Comparison of ENCODE assay signal across 26 cellular contexts in genomic region chr6:16049178-16049577, GRCh38.
DNase-seq lines count a peak whose midpoint lies in the region; ATAC-seq and TF ChIP-seq lines count a peak whose summit lies in the region.
"Had no signal": no experiment of that assay in that cellular context is flagged by ENCODE, and none has a peak within 500 bp of the region (broad histone marks: within the 10 kb centered on the region; RNA-seq: fewer than 3 reads in every experiment).

No MANE protein-coding gene starts in this region.

- H3K27ac ChIP-seq in GM23248 (no peak overlapping the region), left lung (no peak overlapping the region)
- H3K27ac ChIP-seq: heart right ventricle, HL-60, lower lobe of right lung, psoas muscle, transverse colon had no signal

- no peak overlapping the region for H3K9ac ChIP-seq in GM23248

- H3K9me2 ChIP-seq in GM23248 (ENCODE audit: insufficient read depth) = no peaks in the 10 kb centered on the region

- no peak for TF ChIP-seq CTCF in fibroblast of pulmonary artery (IDR thresholded peaks at IDR 0.05; ENCODE audit: low read length, missing control alignments)
- no peak for TF ChIP-seq CTCF in left lung (IDR thresholded peaks at IDR 0.05)

- no peaks in the 10 kb centered on the region for H3K36me3 ChIP-seq in GM23248 (ENCODE audit: low read depth)
- no peaks in the 10 kb centered on the region for H3K36me3 ChIP-seq in left lung
- H3K36me3 ChIP-seq: heart right ventricle, lower lobe of right lung, transverse colon had no signal

- in situ Hi-C loops in GM23248 (cut with MboI) = no loop called here

- H3K9me3 ChIP-seq in GM23248 (ENCODE audit: low read depth) (no peaks in the 10 kb centered on the region), left lung (no peaks in the 10 kb centered on the region)
- H3K9me3 ChIP-seq: heart right ventricle, lower lobe of right lung, psoas muscle, transverse colon had no signal

- H2AFZ ChIP-seq in GM23248 = no peak overlapping the region

- no peaks in the 10 kb centered on the region for H3K9me3 Mint-ChIP-seq in stimulated activated effector memory CD8-positive, alpha-beta T cell treated with anti-CD3 and anti-CD28 coated beads, Interleukin-12 subunit alpha, Interleukin-12 subunit beta, amount 100 ng/mL, for 72 hours
- H3K9me3 Mint-ChIP-seq: activated naive CD8-positive, alpha-beta T cell treated with anti-CD3 and anti-CD28 coated beads for 36 hours; activated T-helper 2 cell treated with anti-CD3 and anti-CD28 coated beads, Interferon-gamma antibody, Interleukin-2, Interleukin-4, amounts not matched to agents 10 μg/mL and 5 μg/mL and 100 μg/mL, durations not matched to agents 14 hours and 24 hours and 36 hours; brain; CD8-positive, alpha-beta T cell had no signal

- no peaks in the 10 kb centered on the region for H3K79me2 ChIP-seq in GM23248 (ENCODE audit: insufficient read depth)

- no peaks in the 10 kb centered on the region for H3K4me1 Mint-ChIP-seq in stimulated activated effector memory CD8-positive, alpha-beta T cell treated with anti-CD3 and anti-CD28 coated beads, Interleukin-12 subunit alpha, Interleukin-12 subunit beta, amount 100 ng/mL, for 72 hours
- H3K4me1 Mint-ChIP-seq: activated CD4-positive, alpha-beta T cell treated with anti-CD3 and anti-CD28 coated beads, Interleukin-2, amount 10 ng/mL, durations not matched to agents 24 days and 14 days; activated naive CD8-positive, alpha-beta T cell treated with anti-CD3 and anti-CD28 coated beads for 36 hours had no signal

- intact Hi-C loops in left lung (cut with DNase I) = no loop called here

- no peaks in the 10 kb centered on the region for H3F3A ChIP-seq in GM23248 (ENCODE audit: insufficient read depth)

- H3K4me1 ChIP-seq in GM23248 (ENCODE audit: insufficient read depth) (no peaks in the 10 kb centered on the region), left lung (no peaks in the 10 kb centered on the region)
- H3K4me1 ChIP-seq: lower lobe of right lung, psoas muscle, transverse colon had no signal

- peak; percentile 9 for DNase-seq in GM23248
- DNase-seq in SW480 (ENCODE audit: low spot score) = peak; percentile 5
- peak; percentile 3 for DNase-seq in fibroblast of pulmonary artery (ENCODE audit: low read depth)
- DNase-seq in stimulated activated effector memory CD8-positive, alpha-beta T cell treated with anti-CD3 and anti-CD28 coated beads, Interleukin-12 subunit alpha, Interleukin-12 subunit beta, amount 100 ng/mL, for 72 hours (ENCODE audit: low spot score in 2 of 2) = no peak
- no peak for DNase-seq in AG20443 (ENCODE audit: low spot score)
- DNase-seq in islet precursor cell = no peak
- no peak for DNase-seq in SW 1271 (lab: John Stamatoyannopoulos, UW)
- no peak for DNase-seq in left lung
- DNase-seq: activated CD4-positive, alpha-beta T cell treated with anti-CD3 and anti-CD28 coated beads, Interleukin-2, amount 10 ng/mL, durations not matched to agents 24 days and 14 days; activated naive CD8-positive, alpha-beta T cell treated with anti-CD3 and anti-CD28 coated beads for 36 hours; AML-193; CD8-positive, alpha-beta T cell; cortex of kidney; DMS53; heart right ventricle; lower lobe of right lung; NCI-H146; NCI-H524; psoas muscle; small intestine; stimulated activated CD4-positive, alpha-beta T cell treated with anti-CD3 and anti-CD28 coated beads, Interleukin-2, amount 100 ng/mL, for 24 hours; stimulated activated naive CD4-positive, alpha-beta T cell treated with Interleukin-2 at 50 U/mL for 16 hours; transverse colon had no signal

- peak; percentile 55 for ATAC-seq in stimulated activated effector memory CD8-positive, alpha-beta T cell treated with anti-CD3 and anti-CD28 coated beads, Interleukin-12 subunit alpha, Interleukin-12 subunit beta, amount 100 ng/mL, for 72 hours
- no peak for ATAC-seq in left lung
- ATAC-seq: CD8-positive, alpha-beta T cell; heart right ventricle; lower lobe of right lung; psoas muscle had no signal

- H3K36me3 Mint-ChIP-seq in stimulated activated effector memory CD8-positive, alpha-beta T cell treated with anti-CD3 and anti-CD28 coated beads, Interleukin-12 subunit alpha, Interleukin-12 subunit beta, amount 100 ng/mL, for 72 hours = no peaks in the 10 kb centered on the region
- H3K36me3 Mint-ChIP-seq: activated naive CD8-positive, alpha-beta T cell treated with anti-CD3 and anti-CD28 coated beads for 36 hours; brain; CD8-positive, alpha-beta T cell had no signal

- no peak overlapping the region for H3K4me3 ChIP-seq in GM23248
- no peak overlapping the region for H3K4me3 ChIP-seq in fibroblast of pulmonary artery (replicated peaks; ENCODE audit: low read depth, low read length)
- no peak overlapping the region for H3K4me3 ChIP-seq in left lung
- H3K4me3 ChIP-seq: heart right ventricle, lower lobe of right lung, psoas muscle, transverse colon had no signal

- H4K20me1 ChIP-seq in GM23248 (ENCODE audit: insufficient read depth) = no peaks in the 10 kb centered on the region

- H3K4me2 ChIP-seq in GM23248 (ENCODE audit: unreplicated experiment) = no peak overlapping the region

- no peak overlapping the region for H3K4me3 Mint-ChIP-seq in stimulated activated effector memory CD8-positive, alpha-beta T cell treated with anti-CD3 and anti-CD28 coated beads, Interleukin-12 subunit alpha, Interleukin-12 subunit beta, amount 100 ng/mL, for 72 hours
- H3K4me3 Mint-ChIP-seq: activated CD4-positive, alpha-beta T cell treated with anti-CD3 and anti-CD28 coated beads, Interleukin-2, amount 10 ng/mL, durations not matched to agents 24 days and 14 days; activated naive CD8-positive, alpha-beta T cell treated with anti-CD3 and anti-CD28 coated beads for 36 hours; brain; CD8-positive, alpha-beta T cell had no signal

- H3K27me3 ChIP-seq in GM23248 (replicated peaks; ENCODE audit: insufficient read depth) (no peaks in the 10 kb centered on the region; the same call in none of the 2 replicates), left lung (no peaks in the 10 kb centered on the region)
- H3K27me3 ChIP-seq: heart right ventricle, transverse colon had no signal

- H3K27ac Mint-ChIP-seq in stimulated activated effector memory CD8-positive, alpha-beta T cell treated with anti-CD3 and anti-CD28 coated beads, Interleukin-12 subunit alpha, Interleukin-12 subunit beta, amount 100 ng/mL, for 72 hours = no peak overlapping the region
- H3K27ac Mint-ChIP-seq: activated CD4-positive, alpha-beta T cell treated with anti-CD3 and anti-CD28 coated beads, Interleukin-2, amount 10 ng/mL, durations not matched to agents 24 days and 14 days; activated naive CD8-positive, alpha-beta T cell treated with anti-CD3 and anti-CD28 coated beads for 36 hours; activated T-helper 2 cell treated with anti-CD3 and anti-CD28 coated beads, Interferon-gamma antibody, Interleukin-2, Interleukin-4, amounts not matched to agents 10 μg/mL and 5 μg/mL and 100 μg/mL, durations not matched to agents 14 hours and 24 hours and 36 hours; CD8-positive, alpha-beta T cell had no signal

Comparison
In these comparisons a context has a peak if more than half of its experiments do, and no peak if none do; other contexts are left out.
1. DNase-seq: peak in GM23248 (single experiment), SW480 (single experiment) and fibroblast of pulmonary artery (single experiment); none in stimulated activated effector memory CD8-positive, alpha-beta T cell treated with anti-CD3 and anti-CD28 coated beads, Interleukin-12 subunit alpha, Interleukin-12 subunit beta, amount 100 ng/mL, for 72 hours (0 of 2), AG20443 (single experiment), islet precursor cell (single experiment), SW 1271 (0 of 2) and left lung (0 of 2).